Comparison of ENCODE assay signal across 14 cellular contexts in the genomic region with DNA sequence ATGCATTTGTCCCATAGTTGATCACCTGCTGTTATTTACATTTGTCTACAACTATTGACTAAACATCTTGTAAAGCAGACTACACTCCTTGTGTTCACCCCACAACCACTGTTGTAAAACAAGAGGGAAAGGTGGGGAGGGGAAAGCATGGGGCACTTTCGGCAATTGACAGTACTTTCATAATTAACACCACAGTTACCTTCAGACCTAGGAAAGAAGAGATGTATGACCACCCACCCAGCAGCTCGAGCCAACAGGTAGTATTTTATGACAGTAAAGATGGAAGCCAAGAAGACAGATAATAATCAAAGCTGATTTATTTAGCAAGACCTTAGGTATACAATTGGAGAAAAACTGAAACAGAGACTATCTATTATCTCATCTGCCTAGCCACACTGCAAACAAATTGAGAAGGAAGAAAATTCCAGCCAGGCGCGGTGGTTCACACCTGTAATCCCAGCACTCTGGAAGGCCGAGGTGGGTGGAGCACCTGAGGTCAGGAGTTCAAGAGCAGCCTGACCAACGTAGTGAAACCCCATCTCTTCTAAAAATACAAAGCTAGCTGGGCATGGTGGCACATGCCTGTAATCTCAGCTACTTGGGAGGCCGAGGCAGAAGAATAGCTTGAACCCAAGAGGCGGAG.
"Had no signal": no experiment of that assay in that cellular context is flagged by ENCODE, and none has a peak within 500 bp of the region (broad histone marks: within the 10 kb centered on the region; RNA-seq: fewer than 3 reads in every experiment).

No MANE protein-coding gene starts in this region.

- H3K4me3 ChIP-seq: thyroid gland had no signal

- DNase-seq: activated CD4-positive, alpha-beta T cell treated with anti-CD3 and anti-CD28 coated beads for 1 hour; activated CD4-positive, alpha-beta T cell treated with anti-CD3 and anti-CD28 coated beads, Interleukin-2, amount 50 U/mL, for 48 hours; activated CD8-positive, alpha-beta memory T cell treated with anti-CD3 and anti-CD28 coated beads, Interleukin-2, amount 10 ng/mL, durations not matched to agents 7 days and 5 days; activated T-cell treated with anti-CD3 and anti-CD28 coated beads, Interleukin-2, amount 50 U/mL, for 24 hours; amygdala; effector CD8-positive, alpha-beta T cell; foreskin keratinocyte; left ventricle myocardium superior; stimulated activated CD4-positive, alpha-beta T cell treated with anti-CD3 and anti-CD28 coated beads, Interleukin-2, amount 100 ng/mL, for 48 hours; thyroid gland had no signal

- H3K27ac ChIP-seq: foreskin keratinocyte, thyroid gland had no signal

- H3K4me3 Mint-ChIP-seq: activated CD8-positive, alpha-beta memory T cell treated with anti-CD3 and anti-CD28 coated beads, Interleukin-2, amount 10 ng/mL, durations not matched to agents 7 days and 5 days; activated naive CD8-positive, alpha-beta T cell; activated T-cell treated with anti-CD3 and anti-CD28 coated beads, Interleukin-2, amount 50 U/mL, for 24 hours; brain; natural killer cell treated with Interleukin-12 subunit alpha and Interleukin-12 subunit beta and Interleukin-15 and Interleukin-18, amount 100 ng/mL, for 72 hours; stimulated activated memory B cell treated with anti-CD40 and anti-IgM and Interleukin-4, amounts not matched to agents 10 μg/mL and 1 μg/mL and 100 μg/mL, for 72 hours had no signal

- H3K9me3 Mint-ChIP-seq: activated T-cell treated with anti-CD3 and anti-CD28 coated beads, Interleukin-2, amount 50 U/mL, for 24 hours; natural killer cell treated with Interleukin-12 subunit alpha and Interleukin-12 subunit beta and Interleukin-15 and Interleukin-18, amount 100 ng/mL, for 72 hours; stimulated activated memory B cell treated with anti-CD40 and anti-IgM and Interleukin-4, amounts not matched to agents 10 μg/mL and 1 μg/mL and 100 μg/mL, for 72 hours had no signal

- H3K36me3 Mint-ChIP-seq: natural killer cell treated with Interleukin-12 subunit alpha and Interleukin-12 subunit beta and Interleukin-15 and Interleukin-18, amount 100 ng/mL, for 72 hours had no signal

- H3K27me3 Mint-ChIP-seq: activated CD8-positive, alpha-beta memory T cell treated with anti-CD3 and anti-CD28 coated beads, Interleukin-2, amount 10 ng/mL, durations not matched to agents 7 days and 5 days; activated naive CD8-positive, alpha-beta T cell; activated T-cell treated with anti-CD3 and anti-CD28 coated beads, Interleukin-2, amount 50 U/mL, for 24 hours; brain; natural killer cell treated with Interleukin-12 subunit alpha and Interleukin-12 subunit beta and Interleukin-15 and Interleukin-18, amount 100 ng/mL, for 72 hours; stimulated activated memory B cell treated with anti-CD40 and anti-IgM and Interleukin-4, amounts not matched to agents 10 μg/mL and 1 μg/mL and 100 μg/mL, for 72 hours had no signal

- H3K9me3 ChIP-seq: thyroid gland had no signal

- H3K27me3 ChIP-seq: foreskin keratinocyte, thyroid gland had no signal

- H3K36me3 ChIP-seq: thyroid gland had no signal

- H3K27ac Mint-ChIP-seq: activated CD8-positive, alpha-beta memory T cell treated with anti-CD3 and anti-CD28 coated beads, Interleukin-2, amount 10 ng/mL, durations not matched to agents 7 days and 5 days; activated naive CD8-positive, alpha-beta T cell; activated T-cell treated with anti-CD3 and anti-CD28 coated beads, Interleukin-2, amount 50 U/mL, for 24 hours; natural killer cell treated with Interleukin-12 subunit alpha and Interleukin-12 subunit beta and Interleukin-15 and Interleukin-18, amount 100 ng/mL, for 72 hours; stimulated activated memory B cell treated with anti-CD40 and anti-IgM and Interleukin-4, amounts not matched to agents 10 μg/mL and 1 μg/mL and 100 μg/mL, for 72 hours had no signal
